In the genomic region with DNA sequence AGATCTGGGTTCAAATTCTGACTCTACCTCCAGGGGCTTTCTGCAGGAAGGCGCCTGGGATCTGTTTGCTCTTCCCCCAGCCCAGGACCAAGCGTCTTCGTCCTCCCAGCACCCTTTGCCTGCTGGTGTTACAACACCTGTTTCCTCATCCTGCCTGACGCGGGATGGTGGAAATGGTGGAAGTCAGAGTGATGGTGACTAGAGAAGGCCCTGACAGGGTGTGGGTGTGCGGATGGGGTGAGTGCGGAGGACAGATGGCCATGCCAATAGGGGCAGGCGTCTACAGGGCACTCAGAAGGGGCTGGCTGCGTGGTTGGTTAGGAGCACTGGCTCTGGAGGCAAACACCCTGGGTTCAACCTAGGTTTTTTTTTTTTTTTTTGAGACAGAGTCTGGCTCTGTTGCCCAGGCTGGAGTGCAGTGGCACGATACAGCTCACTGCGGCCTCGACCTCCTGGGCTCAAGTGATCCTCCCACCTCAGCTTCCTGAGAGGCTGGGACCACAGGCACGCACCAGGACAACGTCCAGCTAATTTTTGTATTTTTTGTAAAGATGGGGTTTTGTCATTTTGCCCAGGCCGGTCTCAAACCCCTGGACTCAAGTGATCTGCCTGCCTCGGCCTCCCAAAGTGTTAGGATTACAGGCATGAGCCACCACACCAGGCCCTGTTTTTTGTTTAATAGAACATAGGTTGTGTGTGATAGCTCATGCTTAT, we compare ENCODE assay signal across 8 cellular contexts. TPM values are rescaled to one million over a fixed set of nuclear protein-coding genes. Genes with fewer than 3 reads are reported as not detected.
DNase-seq lines count a peak whose midpoint lies in the region; ATAC-seq, FAIRE-seq and TF ChIP-seq lines count a peak whose summit lies in the region.

No MANE protein-coding gene starts in this region.

- no peak for TF ChIP-seq CTCF in K562 (IDR thresholded peaks at IDR 0.05 in 2 of 3, conservative IDR thresholded peaks at IDR 0.05 in 1 of 3; ENCODE audit: insufficient read depth in 2 of 3, low read depth in 1 of 3, low read length in 3 of 3)
- no peak for TF ChIP-seq CTCF in GM20000 (IDR thresholded peaks at IDR 0.05; ENCODE audit: extremely low read depth, missing control alignments)

- H3K36me3 ChIP-seq in K562 (ENCODE audit: control insufficient read depth, insufficient read depth, low read length), result peaks cover 2% of the 10 kb centered on the region; the same call in 1 of the 3 replicates
- H3K36me3 ChIP-seq in urinary bladder (ENCODE audit: insufficient read depth), result no peaks in the 10 kb centered on the region

- peaks cover 3% of the 10 kb centered on the region; the same call in 1 of the 3 replicates for H3K79me2 ChIP-seq in K562 (ENCODE audit: control insufficient read depth, insufficient read depth, low read length)

- 86% methylated on average over 16 of the region's 16 CpGs for WGBS in K562 (ENCODE audit: insufficient coverage, low coverage, missing lambda C conversion rate)
- 85% methylated on average over 16 of the region's 16 CpGs for WGBS in urinary bladder

- H3K27ac Mint-ChIP-seq in activated naive CD4-positive, alpha-beta T cell treated with anti-CD3 and anti-CD28 coated beads, Interleukin-2, amount 50 U/mL, for 24 hours, result peak overlapping the region; percentile 70

- no peak overlapping the region for H3K27ac ChIP-seq in K562 (ENCODE audit: extremely low read depth, low read depth, low read length)
- no peak overlapping the region for H3K27ac ChIP-seq in urinary bladder (ENCODE audit: low read depth)

- peaks cover 63% of the 10 kb centered on the region for H3K4me1 Mint-ChIP-seq in activated naive CD4-positive, alpha-beta T cell treated with anti-CD3 and anti-CD28 coated beads, Interleukin-2, amount 50 U/mL, for 24 hours

- CTCF ChIA-PET in K562 (lab: Yijun Ruan, JAX; ENCODE audit: low intra/inter-chr PET ratio), result no interaction called here

- ATAC-seq in K562, result no peak
- no peak for ATAC-seq in HG02981 (IDR thresholded peaks at IDR 0.05; ENCODE audit: unreplicated experiment)

- no peaks in the 10 kb centered on the region for H3K9me1 ChIP-seq in K562 (ENCODE audit: control insufficient read depth, insufficient read depth, low read length)

- H3K27me3 ChIP-seq in K562 (ENCODE audit: control insufficient read depth in 2 of 2, insufficient read depth in 2 of 2, low read length in 2 of 2), result no peaks in the 10 kb centered on the region

- FAIRE-seq in K562 (lab: Jason Lieb, UNC), result no peak

- H4K20me1 ChIP-seq in K562 (replicated peaks; ENCODE audit: control insufficient read depth, insufficient read depth, low read length), result no peaks in the 10 kb centered on the region; the same call in 1 of the 2 replicates

- in situ Hi-C loops in K562 (cut with MboI), result no loop called here

- TF ChIP-seq RAD21 in K562 (CRISPR knock-in tag; conservative IDR thresholded peaks at IDR 0.05 in 1 of 2, IDR thresholded peaks at IDR 0.05 in 1 of 2), result no peak

- H3K4me3 Mint-ChIP-seq in activated naive CD4-positive, alpha-beta T cell treated with anti-CD3 and anti-CD28 coated beads, Interleukin-2, amount 50 U/mL, for 24 hours, result peak overlapping the region; percentile 98

- no TSS peak for BruUV-seq in K562 (replicated peaks; lab: Mats Ljungman, UMichigan)

- POLR2A ChIA-PET in K562 (lab: Yijun Ruan, JAX), result interaction anchor here (0.6 to 1.2 kb wide), 4 partner anchors 10 to 650 kb away, joined by 3 to 4 read pairs (median 3); no protein-coding TSS in a partner anchor

- TF ChIP-seq EP300 in K562 (IDR thresholded peaks at IDR 0.05; ENCODE audit: low read length), result no peak

- H3K4me2 ChIP-seq in K562 (ENCODE audit: insufficient read depth, low read length), result no peak overlapping the region

- H3K4me1 ChIP-seq in K562 (replicated peaks in 1 of 2; ENCODE audit: control insufficient read depth in 2 of 2, insufficient read depth in 2 of 2, low read length in 2 of 2) (peaks cover 15 to 36% of the 10 kb centered on the region in 2 experiments), urinary bladder (ENCODE audit: insufficient read depth) (no peaks in the 10 kb centered on the region)

- no peaks in the 10 kb centered on the region for H3K9me3 ChIP-seq in K562 (replicated peaks; ENCODE audit: control insufficient read depth, insufficient read depth, low read depth, low read length)

- no peaks in the 10 kb centered on the region for H3K27me3 Mint-ChIP-seq in activated naive CD4-positive, alpha-beta T cell treated with anti-CD3 and anti-CD28 coated beads, Interleukin-2, amount 50 U/mL, for 24 hours

- peaks cover 4% of the 10 kb centered on the region for H3K36me3 Mint-ChIP-seq in activated naive CD4-positive, alpha-beta T cell treated with anti-CD3 and anti-CD28 coated beads, Interleukin-2, amount 50 U/mL, for 24 hours

- no peak for TF ChIP-seq POLR2A in K562 (conservative IDR thresholded peaks at IDR 0.05)

- intact Hi-C loops in K562 (cut with micrococcal nuclease), result no loop called here

- H3K9me3 Mint-ChIP-seq in activated naive CD4-positive, alpha-beta T cell treated with anti-CD3 and anti-CD28 coated beads, Interleukin-2, amount 50 U/mL, for 24 hours, result no peaks in the 10 kb centered on the region

- H3K9ac ChIP-seq in K562 (ENCODE audit: insufficient read depth in 1 of 2, low read depth in 2 of 2, low read length in 2 of 2), result peak overlapping the region in 1 of 2 experiments; percentile 97; a peak in 2 of 4 replicates

- no peak for DNase-seq in activated naive CD4-positive, alpha-beta T cell (lab: John Stamatoyannopoulos, UW)
- DNase-seq in K562 (ENCODE audit: extremely low read depth in 1 of 4, low spot score in 3 of 4), result no peak
- peak; percentile 87 for DNase-seq in mesenteric fat pad (ENCODE audit: low spot score)
- no peak for DNase-seq in NCI-H526 (lab: John Stamatoyannopoulos, UW)
- DNase-seq in GM20000 (ENCODE audit: low spot score), result no peak

- H3K4me3 ChIP-seq in K562 (no peak overlapping the region), urinary bladder (ENCODE audit: low read depth, low read length) (peak overlapping the region; percentile 63)

- H2AFZ ChIP-seq in K562 (ENCODE audit: low read depth, low read length), result no peak overlapping the region

RNA-seq across cellular contexts. Expression of a gene that starts 1.5 kb away (rescaled TPM):
- total RNA-seq in K562 (2011; cell fraction: chromatin; rRNA removed; ENCODE audit: low replicate concordance), result 11.1 and 36.1 TPM in 2 replicates
- total RNA-seq in K562 (2011; cell fraction: nucleolus; rRNA removed), result 23.2 and 25.5 TPM in 2 replicates
- total RNA-seq in K562 (2011; cell fraction: nucleoplasm; rRNA removed), result 18.8 and 19.5 TPM in 2 replicates
- 10.8 and 12.6 TPM in 2 replicates for total RNA-seq in K562 (2014; rRNA removed)
- 4.2 and 6.8 TPM in 2 replicates for total RNA-seq in K562 (2014; rRNA removed; fragmentation: Illumina TruSeq; extraction: Trizol)
- 4.6 and 4.9 TPM in 2 replicates for total RNA-seq in K562 (2015; rRNA removed; fragmentation: Illumina TruSeq; extraction: Trizol)
- total RNA-seq in K562 (2021), result 12.7 TPM in 2 replicates
- 8.5 and 16.9 TPM in 2 replicates for polyA plus RNA-seq in K562 (2011; rRNA removed)
- polyA plus RNA-seq in K562 (2011; cell fraction: cytosol; rRNA removed), result 15.5 and 15.9 TPM in 2 replicates
- polyA plus RNA-seq in K562 (2011; cell fraction: nucleus; rRNA removed), result 23.2 and 24.7 TPM in 2 replicates
- polyA plus RNA-seq in K562 (2012), result 8.4 and 16.6 TPM in 2 replicates
- 8.0 and 9.5 TPM in 2 replicates for polyA plus RNA-seq in K562 (2014; fragmentation: Illumina TruSeq; extraction: Trizol)
- polyA plus RNA-seq in K562 (2014; fragmentation: Nextera tagmentation; extraction: Ambion mirVana), result 1 to 10 TPM; 2.3 to 3.4 TPM
- polyA plus RNA-seq in K562 (2014; rRNA removed), result 11.7 and 12.8 TPM in 2 replicates
- 7.9 and 9.4 TPM in 2 replicates for polyA minus RNA-seq in K562 (2011; rRNA and poly(A)+ RNA removed)
- 7.0 and 10.6 TPM in 2 replicates for polyA minus RNA-seq in K562 (2011; cell fraction: cytosol; rRNA and poly(A)+ RNA removed)
- polyA minus RNA-seq in K562 (2011; cell fraction: nucleus; rRNA and poly(A)+ RNA removed), result 8.6 and 11.6 TPM in 2 replicates
- 64.9 TPM for total RNA-seq in mesenteric fat pad
- 7.3 TPM for total RNA-seq in urinary bladder
- 17.6 TPM for polyA plus RNA-seq in urinary bladder

RNA-seq across cellular contexts. Expression of a gene that starts 40.5 kb away (rescaled TPM):
- 37.6 and 39.9 TPM in 2 replicates for total RNA-seq in K562 (2011; cell fraction: chromatin; rRNA removed; ENCODE audit: low replicate concordance)
- total RNA-seq in K562 (2011; cell fraction: nucleolus; rRNA removed), result 42.4 and 43.4 TPM in 2 replicates
- total RNA-seq in K562 (2011; cell fraction: nucleoplasm; rRNA removed), result 47.2 and 54.0 TPM in 2 replicates
- total RNA-seq in K562 (2014; rRNA removed), result 177 and 243 TPM in 2 replicates
- 150 and 169 TPM in 2 replicates for total RNA-seq in K562 (2014; rRNA removed; fragmentation: Illumina TruSeq; extraction: Trizol)
- total RNA-seq in K562 (2015; rRNA removed; fragmentation: Illumina TruSeq; extraction: Trizol), result 136 and 144 TPM in 2 replicates
- total RNA-seq in K562 (2021), result 119 and 121 TPM in 2 replicates
- 177 and 222 TPM in 2 replicates for polyA plus RNA-seq in K562 (2011; rRNA removed)
- polyA plus RNA-seq in K562 (2011; cell fraction: cytosol; rRNA removed), result 110 and 113 TPM in 2 replicates
- polyA plus RNA-seq in K562 (2011; cell fraction: nucleus; rRNA removed), result 85.8 and 86.7 TPM in 2 replicates
- polyA plus RNA-seq in K562 (2012), result 103 and 129 TPM in 2 replicates
- 198 and 207 TPM in 2 replicates for polyA plus RNA-seq in K562 (2014; fragmentation: Illumina TruSeq; extraction: Trizol)
- polyA plus RNA-seq in K562 (2014; fragmentation: Nextera tagmentation; extraction: Ambion mirVana), result 100 to 1,000 TPM; 260 to 516 TPM
- 265 and 295 TPM in 2 replicates for polyA plus RNA-seq in K562 (2014; rRNA removed)
- polyA minus RNA-seq in K562 (2011; rRNA and poly(A)+ RNA removed), result 69.4 and 70.6 TPM in 2 replicates
- 40.0 and 42.4 TPM in 2 replicates for polyA minus RNA-seq in K562 (2011; cell fraction: cytosol; rRNA and poly(A)+ RNA removed)
- polyA minus RNA-seq in K562 (2011; cell fraction: nucleus; rRNA and poly(A)+ RNA removed), result 18.3 and 27.1 TPM in 2 replicates
- 31.6 TPM for total RNA-seq in mesenteric fat pad
- 60.5 TPM for total RNA-seq in urinary bladder
- 41.1 TPM for polyA plus RNA-seq in urinary bladder

RNA-seq across cellular contexts. Expression of a gene that starts 43.2 kb away (rescaled TPM):
- total RNA-seq in K562 (2011; cell fraction: chromatin; rRNA removed; ENCODE audit: low replicate concordance), result 20.9 and 25.0 TPM in 2 replicates
- total RNA-seq in K562 (2011; cell fraction: nucleolus; rRNA removed), result 24.2 and 25.8 TPM in 2 replicates
- total RNA-seq in K562 (2011; cell fraction: nucleoplasm; rRNA removed), result 22.5 and 26.0 TPM in 2 replicates
- 70.7 and 79.1 TPM in 2 replicates for total RNA-seq in K562 (2014; rRNA removed)
- 74.6 and 79.6 TPM in 2 replicates for total RNA-seq in K562 (2014; rRNA removed; fragmentation: Illumina TruSeq; extraction: Trizol)
- total RNA-seq in K562 (2015; rRNA removed; fragmentation: Illumina TruSeq; extraction: Trizol), result 80.1 and 87.9 TPM in 2 replicates
- total RNA-seq in K562 (2021), result 66.7 and 75.3 TPM in 2 replicates
- 89.6 and 101 TPM in 2 replicates for polyA plus RNA-seq in K562 (2011; rRNA removed)
- polyA plus RNA-seq in K562 (2011; cell fraction: cytosol; rRNA removed), result 74.3 and 80.9 TPM in 2 replicates
- 37.2 and 44.2 TPM in 2 replicates for polyA plus RNA-seq in K562 (2011; cell fraction: nucleus; rRNA removed)
- 53.6 and 64.5 TPM in 2 replicates for polyA plus RNA-seq in K562 (2012)
- 107 and 132 TPM in 2 replicates for polyA plus RNA-seq in K562 (2014; fragmentation: Illumina TruSeq; extraction: Trizol)
- 10 to 100 TPM; 16.2 to 20.2 TPM for polyA plus RNA-seq in K562 (2014; fragmentation: Nextera tagmentation; extraction: Ambion mirVana)
- polyA plus RNA-seq in K562 (2014; rRNA removed), result 83.0 and 89.5 TPM in 2 replicates
- 120 and 129 TPM in 2 replicates for polyA minus RNA-seq in K562 (2011; rRNA and poly(A)+ RNA removed)
- polyA minus RNA-seq in K562 (2011; cell fraction: cytosol; rRNA and poly(A)+ RNA removed), result 48.7 and 53.1 TPM in 2 replicates
- polyA minus RNA-seq in K562 (2011; cell fraction: nucleus; rRNA and poly(A)+ RNA removed), result 12.4 and 24.0 TPM in 2 replicates
- 35.3 TPM for total RNA-seq in mesenteric fat pad
- 36.0 TPM for total RNA-seq in urinary bladder
- 46.3 TPM for polyA plus RNA-seq in urinary bladder
